Comparison of ENCODE assay signal across 11 cellular contexts in genomic region chr15:25863968-25864580, GRCh38. TPM values are rescaled to one million over a fixed set of nuclear protein-coding genes. Genes with fewer than 3 reads are reported as not detected.
DNase-seq lines count a peak whose midpoint lies in the region; ATAC-seq, FAIRE-seq and TF ChIP-seq lines count a peak whose summit lies in the region.
"Had no signal": no experiment of that assay in that cellular context is flagged by ENCODE, and none has a peak within 500 bp of the region (broad histone marks: within the 10 kb centered on the region; RNA-seq: fewer than 3 reads in every experiment).

No MANE protein-coding gene starts in this region.

- no peak for ATAC-seq in activated CD8-positive, alpha-beta T cell treated with anti-CD3 and anti-CD28 coated beads for 36 hours
- no peak for ATAC-seq in stimulated activated naive B cell treated with anti-CD40 and anti-IgM and Interleukin-4, amounts not matched to agents 10 μg/mL and 1 μg/mL and 100 μg/mL, for 72 hours (replicated peaks)

- CTCF ChIA-PET in activated CD8-positive, alpha-beta T cell treated with anti-CD3 and anti-CD28 coated beads for 36 hours (lab: Charles Lee) = interaction anchor here (4.1 kb wide), 1 partner anchor 69 kb away, joined by 16 read pairs; no protein-coding TSS in a partner anchor
- CTCF ChIA-PET in HEK293T (lab: Yijun Ruan, JAX) = no interaction called here

- H3K4me3 Mint-ChIP-seq in T-helper 1 cell treated with Interleukin-12 subunit alpha and Interleukin-12 subunit beta and Interleukin-4 antibody, amounts not matched to agents 30 μg/mL and 1 μg/mL, for 36 hours = peak overlapping the region; percentile 76
- H3K4me3 Mint-ChIP-seq in activated CD8-positive, alpha-beta T cell treated with anti-CD3 and anti-CD28 coated beads for 36 hours = peak overlapping the region; percentile 74
- H3K4me3 Mint-ChIP-seq in stimulated activated naive B cell treated with anti-CD40 and anti-IgM and Interleukin-4, amounts not matched to agents 10 μg/mL and 1 μg/mL and 100 μg/mL, for 72 hours = peak overlapping the region; percentile 66 to 71

- peaks cover 23% of the 10 kb centered on the region for H3K4me1 Mint-ChIP-seq in T-helper 1 cell treated with Interleukin-12 subunit alpha and Interleukin-12 subunit beta and Interleukin-4 antibody, amounts not matched to agents 30 μg/mL and 1 μg/mL, for 36 hours (ENCODE audit: low read depth)
- H3K4me1 Mint-ChIP-seq in activated CD8-positive, alpha-beta T cell treated with anti-CD3 and anti-CD28 coated beads for 36 hours (ENCODE audit: low read depth) = peaks cover 20% of the 10 kb centered on the region
- H3K4me1 Mint-ChIP-seq in stimulated activated naive B cell treated with anti-CD40 and anti-IgM and Interleukin-4, amounts not matched to agents 10 μg/mL and 1 μg/mL and 100 μg/mL, for 72 hours = peaks cover 22 to 35% of the 10 kb centered on the region in 2 donors

- H3K9me3 Mint-ChIP-seq in T-helper 1 cell treated with Interleukin-12 subunit alpha and Interleukin-12 subunit beta and Interleukin-4 antibody, amounts not matched to agents 30 μg/mL and 1 μg/mL, for 36 hours = no peaks in the 10 kb centered on the region
- H3K9me3 Mint-ChIP-seq in activated CD8-positive, alpha-beta T cell treated with anti-CD3 and anti-CD28 coated beads for 36 hours = no peaks in the 10 kb centered on the region
- H3K9me3 Mint-ChIP-seq in stimulated activated naive B cell treated with anti-CD40 and anti-IgM and Interleukin-4, amounts not matched to agents 10 μg/mL and 1 μg/mL and 100 μg/mL, for 72 hours = no peaks in the 10 kb centered on the region

- peak overlapping the region; percentile 70 for H3K27ac Mint-ChIP-seq in T-helper 1 cell treated with Interleukin-12 subunit alpha and Interleukin-12 subunit beta and Interleukin-4 antibody, amounts not matched to agents 30 μg/mL and 1 μg/mL, for 36 hours
- peak overlapping the region; percentile 77 for H3K27ac Mint-ChIP-seq in activated CD8-positive, alpha-beta T cell treated with anti-CD3 and anti-CD28 coated beads for 36 hours
- no peak overlapping the region for H3K27ac Mint-ChIP-seq in stimulated activated naive B cell treated with anti-CD40 and anti-IgM and Interleukin-4, amounts not matched to agents 10 μg/mL and 1 μg/mL and 100 μg/mL, for 72 hours

- POLR2A ChIA-PET in activated CD8-positive, alpha-beta T cell treated with anti-CD3 and anti-CD28 coated beads for 36 hours (lab: Charles Lee) = interaction anchor here (0.5 to 0.7 kb wide), 3 partner anchors 8 to 98 kb away, joined by 3 read pairs; no protein-coding TSS in a partner anchor
- POLR2A ChIA-PET in HEK293T (lab: Yijun Ruan, JAX) = no interaction called here

- no peak for TF ChIP-seq CTCF in activated CD8-positive, alpha-beta T cell treated with anti-CD3 and anti-CD28 coated beads for 36 hours (IDR thresholded peaks at IDR 0.05)
- no peak for TF ChIP-seq CTCF in kidney (IDR thresholded peaks at IDR 0.05; ENCODE audit: borderline replicate concordance, extremely low read depth, insufficient read depth)

- peaks cover 0 to 2% of the 10 kb centered on the region in 2 donors for H3K4me1 ChIP-seq in kidney (ENCODE audit: control insufficient read depth in 1 of 2, insufficient read depth in 1 of 2, low read depth in 1 of 2, low read length in 2 of 2)

- H3K9ac ChIP-seq in kidney (ENCODE audit: low read length in 2 of 2) = no peak overlapping the region

- H3K27ac ChIP-seq in kidney (ENCODE audit: low read depth in 2 of 2, low read length in 2 of 2) = no peak overlapping the region
- H3K27ac ChIP-seq: right lobe of liver had no signal

- H3K4me3 ChIP-seq in kidney (ENCODE audit: low read length in 2 of 2) = peak overlapping the region; percentile 38 to 56

- intact Hi-C loops in activated CD8-positive, alpha-beta T cell treated with anti-CD3 and anti-CD28 coated beads for 36 hours (cut with micrococcal nuclease) = loop anchor here (5.0 kb wide), 1 partner anchor 47 kb away; no protein-coding TSS in a partner anchor
- intact Hi-C loops in kidney (cut with DNase I) = no loop called here

- peaks cover 8% of the 10 kb centered on the region for H3K27me3 Mint-ChIP-seq in T-helper 1 cell treated with Interleukin-12 subunit alpha and Interleukin-12 subunit beta and Interleukin-4 antibody, amounts not matched to agents 30 μg/mL and 1 μg/mL, for 36 hours (ENCODE audit: low read depth)
- no peaks in the 10 kb centered on the region for H3K27me3 Mint-ChIP-seq in activated CD8-positive, alpha-beta T cell treated with anti-CD3 and anti-CD28 coated beads for 36 hours
- peaks cover 55 to 73% of the 10 kb centered on the region in 2 donors for H3K27me3 Mint-ChIP-seq in stimulated activated naive B cell treated with anti-CD40 and anti-IgM and Interleukin-4, amounts not matched to agents 10 μg/mL and 1 μg/mL and 100 μg/mL, for 72 hours

- DNase-seq in T-helper 1 cell = no peak
- no peak for DNase-seq in activated CD8-positive, alpha-beta T cell treated with anti-CD3 and anti-CD28 coated beads for 36 hours
- DNase-seq in kidney = no peak
- DNase-seq in stimulated activated naive B cell treated with anti-CD40 and anti-IgM and Interleukin-4, amounts not matched to agents 10 μg/mL and 1 μg/mL and 100 μg/mL, for 72 hours = no peak
- DNase-seq in CD1c-positive myeloid dendritic cell (ENCODE audit: extremely low spot score) = no peak
- DNase-seq in UCSD-AML1 (lab: John Stamatoyannopoulos, UW; ENCODE audit: unreplicated experiment) = no peak
- no peak for DNase-seq in HEK293T (ENCODE audit: extremely low spot score)
- DNase-seq: NCI-H1048, right lobe of liver had no signal

- no peak for FAIRE-seq in kidney (lab: Jason Lieb, UNC)

- no peaks in the 10 kb centered on the region for H3K36me3 ChIP-seq in kidney (ENCODE audit: control insufficient read depth in 1 of 2, insufficient read depth in 2 of 2, low read length in 2 of 2)
- H3K36me3 ChIP-seq: right lobe of liver had no signal

- H3K9me3 ChIP-seq in kidney (ENCODE audit: control insufficient read depth in 1 of 2, low read length in 2 of 2) = no peaks in the 10 kb centered on the region
- H3K9me3 ChIP-seq: right lobe of liver had no signal

- H3K36me3 Mint-ChIP-seq in T-helper 1 cell treated with Interleukin-12 subunit alpha and Interleukin-12 subunit beta and Interleukin-4 antibody, amounts not matched to agents 30 μg/mL and 1 μg/mL, for 36 hours (ENCODE audit: low read depth) = peaks cover 22% of the 10 kb centered on the region
- H3K36me3 Mint-ChIP-seq in activated CD8-positive, alpha-beta T cell treated with anti-CD3 and anti-CD28 coated beads for 36 hours (ENCODE audit: low read depth) = peaks cover 17% of the 10 kb centered on the region
- H3K36me3 Mint-ChIP-seq in stimulated activated naive B cell treated with anti-CD40 and anti-IgM and Interleukin-4, amounts not matched to agents 10 μg/mL and 1 μg/mL and 100 μg/mL, for 72 hours = no peaks in the 10 kb centered on the region

TF ChIP-seq in HEK293T, 16 proteins besides CTCF, POLR2A, EP300 and RAD21:
- TF ChIP-seq ZNF384 (IDR thresholded peaks at IDR 0.05) (no peak), FOXM1 (IDR thresholded peaks at IDR 0.05; ENCODE audit: borderline replicate concordance) (no peak), HDGF (IDR thresholded peaks at IDR 0.05; ENCODE audit: borderline replicate concordance) (no peak), ELF4 (IDR thresholded peaks at IDR 0.05) (no peak), SUZ12 (IDR thresholded peaks at IDR 0.05) (no peak), LEF1 (IDR thresholded peaks at IDR 0.05; ENCODE audit: borderline replicate concordance) (no peak), BHLHE40 (IDR thresholded peaks at IDR 0.05; ENCODE audit: borderline replicate concordance) (no peak)

RNA-seq across cellular contexts. Expression of gene ATP10A, which starts 0.9 kb away (rescaled TPM):
- 10 to 100 TPM; 17.8 to 21.0 TPM for total RNA-seq in activated CD8-positive, alpha-beta T cell treated with anti-CD3 and anti-CD28 coated beads for 36 hours
- total RNA-seq in kidney = 6.8 TPM
- polyA plus RNA-seq in kidney (ENCODE audit: insufficient read depth, low read depth, low replicate concordance) = 4.0 TPM
- total RNA-seq: A172 had no signal
